ENCODE assay signal across 11 cellular contexts in genomic region chr12:75766263-75767160, GRCh38.
DNase-seq lines count a peak whose midpoint lies in the region; ATAC-seq, FAIRE-seq and TF ChIP-seq lines count a peak whose summit lies in the region.
"Had no signal": no experiment of that assay in that cellular context is flagged by ENCODE, and none has a peak within 500 bp of the region (broad histone marks: within the 10 kb centered on the region; RNA-seq: fewer than 3 reads in every experiment).

No MANE protein-coding gene starts in this region.

- peaks cover 4% of the 10 kb centered on the region for H3K4me1 ChIP-seq in mesendoderm (ENCODE audit: control insufficient read depth, low read depth, low read length)
- no peaks in the 10 kb centered on the region for H3K4me1 ChIP-seq in left ventricle myocardium inferior
- H3K4me1 ChIP-seq: tibial nerve had no signal

- no peak for TF ChIP-seq CTCF in bronchial epithelial cell (IDR thresholded peaks at IDR 0.05; ENCODE audit: insufficient read depth, low read length, severe bottlenecking)
- no peak for TF ChIP-seq CTCF in left ventricle myocardium inferior (IDR thresholded peaks at IDR 0.05; ENCODE audit: borderline replicate concordance)

- peak overlapping the region; percentile 88 for H2BK120ac ChIP-seq in mesendoderm (ENCODE audit: low read depth, low read length)

- H3K4ac ChIP-seq in mesendoderm (ENCODE audit: low read depth, low read length): no peak overlapping the region

- H3K23ac ChIP-seq in mesendoderm (ENCODE audit: low read length): no peak overlapping the region

- intact Hi-C loops in left ventricle myocardium inferior (cut with micrococcal nuclease): no loop called here

- no peak for FAIRE-seq in bronchial epithelial cell (lab: Jason Lieb, UNC)

- DNase-seq in AG20443 (ENCODE audit: low spot score): peak; percentile 13
- peak; percentile 97 for DNase-seq in HT1080 (ENCODE audit: low read depth)
- DNase-seq in bronchial epithelial cell (ENCODE audit: low read depth): peak; percentile 93
- peak; percentile 78 for DNase-seq in mesendoderm
- no peak for DNase-seq in NCI-H774 (lab: John Stamatoyannopoulos, UW)
- no peak for DNase-seq in GF-D8 (lab: John Stamatoyannopoulos, UW)
- no peak for DNase-seq in left ventricle myocardium inferior
- DNase-seq: NCI-H345, T-helper 9 cell had no signal

- no peaks in the 10 kb centered on the region for H3K79me2 ChIP-seq in mesendoderm (ENCODE audit: control insufficient read depth, insufficient read depth, low read length)

- H3K36me3 ChIP-seq in bronchial epithelial cell (ENCODE audit: control insufficient read depth, insufficient read depth, low read length) (no peaks in the 10 kb centered on the region), mesendoderm (ENCODE audit: control insufficient read depth, insufficient read depth, low read length) (no peaks in the 10 kb centered on the region), left ventricle myocardium inferior (no peaks in the 10 kb centered on the region)
- H3K36me3 ChIP-seq: tibial nerve had no signal

- ATAC-seq in GM18870 (IDR thresholded peaks at IDR 0.05; ENCODE audit: unreplicated experiment): no peak

- H2BK5ac ChIP-seq in mesendoderm (ENCODE audit: low read length): no peak overlapping the region

- no peak overlapping the region for H3K4me2 ChIP-seq in mesendoderm (ENCODE audit: low read length)

- no peaks in the 10 kb centered on the region for H3K79me1 ChIP-seq in mesendoderm (ENCODE audit: low read length)

- no peak overlapping the region for H4K8ac ChIP-seq in mesendoderm (ENCODE audit: low read depth, low read length)

- no peak overlapping the region for H3K18ac ChIP-seq in mesendoderm (ENCODE audit: low read length)

- no peak overlapping the region for H3K9ac ChIP-seq in mesendoderm (ENCODE audit: low read length)

- no peak overlapping the region for H3K56ac ChIP-seq in mesendoderm (ENCODE audit: low read length)

- H3K27me3 ChIP-seq in bronchial epithelial cell (ENCODE audit: control insufficient read depth, insufficient read depth, low read length) (no peaks in the 10 kb centered on the region), mesendoderm (ENCODE audit: insufficient read depth, low read length, poor library complexity) (no peaks in the 10 kb centered on the region), left ventricle myocardium inferior (ENCODE audit: low read depth) (no peaks in the 10 kb centered on the region)
- H3K27me3 ChIP-seq: tibial nerve had no signal

- H4K5ac ChIP-seq in mesendoderm (ENCODE audit: low read length): no peak overlapping the region

- H3K9me3 ChIP-seq in left ventricle myocardium inferior (replicated peaks): no peaks in the 10 kb centered on the region
- H3K9me3 ChIP-seq: tibial nerve had no signal

- H3K4me3 ChIP-seq in bronchial epithelial cell (ENCODE audit: low read depth, low read length) (no peak overlapping the region), mesendoderm (ENCODE audit: low read length) (no peak overlapping the region), left ventricle myocardium inferior (no peak overlapping the region)
- H3K4me3 ChIP-seq: tibial nerve had no signal

- peak overlapping the region; percentile 74 for H2BK15ac ChIP-seq in mesendoderm (replicated peaks; ENCODE audit: low read depth)

- H3K27ac ChIP-seq in mesendoderm (ENCODE audit: low read depth, low read length) (no peak overlapping the region), left ventricle myocardium inferior (replicated peaks) (no peak overlapping the region)
- H3K27ac ChIP-seq: tibial nerve had no signal

- no peak overlapping the region for H2AK5ac ChIP-seq in mesendoderm (ENCODE audit: low read length)

- no CpG with 5 or more reads among the region's 3 CpGs for WGBS in mesendoderm (ENCODE audit: extremely low coverage, insufficient coverage, low lambda C conversion rate)

Comparison
In these comparisons a context has a peak if more than half of its experiments do, and no peak if none do; other contexts are left out.
1. DNase-seq: peak in AG20443 (single experiment), HT1080 (single experiment), bronchial epithelial cell (single experiment) and mesendoderm (single experiment); none in NCI-H774 (single experiment), GF-D8 (single experiment) and left ventricle myocardium inferior (single experiment).